1 cellular context compared by ENCODE assay signal in genomic region chr9:17130285-17130684, GRCh38.
TF ChIP-seq lines count a peak whose summit lies in the region.

No MANE protein-coding gene starts in this region.

TF ChIP-seq in H1, 55 proteins besides CTCF, POLR2A, EP300 and RAD21:
- TF ChIP-seq BACH1 (IDR thresholded peaks at IDR 0.05; ENCODE audit: low read length) = no peak
- no peak for TF ChIP-seq FOSL1 (IDR thresholded peaks at IDR 0.05; ENCODE audit: insufficient read depth, low read depth, low read length)
- no peak for TF ChIP-seq RFX5 (IDR thresholded peaks at IDR 0.05; ENCODE audit: borderline replicate concordance, low read depth, low read length)
- TF ChIP-seq SIX5 (IDR thresholded peaks at IDR 0.05; ENCODE audit: low read depth, low read length) = no peak
